Comparison of ENCODE assay signal across 29 cellular contexts in the genomic region with DNA sequence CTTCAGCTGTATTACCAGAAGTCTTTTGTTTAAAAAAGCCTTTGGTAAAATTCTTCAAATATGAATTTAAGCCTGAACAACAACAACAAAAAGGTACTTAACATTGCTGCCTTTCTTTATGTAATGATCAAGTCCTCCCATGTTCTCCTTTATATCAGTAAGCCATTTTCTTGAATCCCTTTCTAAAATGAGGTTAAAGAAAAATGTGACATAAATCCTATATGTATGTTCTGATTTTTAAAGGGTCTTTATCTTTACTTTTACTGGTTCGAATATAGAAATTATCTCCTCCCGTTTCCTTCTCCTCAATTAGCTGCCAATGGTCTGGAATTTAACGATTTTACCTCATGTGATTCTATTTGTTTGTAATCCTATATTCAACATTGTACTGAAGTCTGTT.
"Had no signal": no experiment of that assay in that cellular context is flagged by ENCODE, and none has a peak within 500 bp of the region (broad histone marks: within the 10 kb centered on the region; RNA-seq: fewer than 3 reads in every experiment).

No MANE protein-coding gene starts in this region.

- ATAC-seq: activated CD4-positive, alpha-beta T cell treated with anti-CD3 and anti-CD28 coated beads for 36 hours; activated CD8-positive, alpha-beta memory T cell treated with anti-CD3 and anti-CD28 coated beads, Interleukin-2, amount 10 ng/mL, durations not matched to agents 7 days and 5 days; activated CD8-positive, alpha-beta T cell treated with anti-CD3 and anti-CD28 coated beads, Interleukin-2, amount 10 ng/mL, durations not matched to agents 7 days and 5 days; activated naive CD4-positive, alpha-beta T cell treated with anti-CD3 and anti-CD28 coated beads, Interleukin-2, amount 50 U/mL, for 72 hours; effector memory CD8-positive, alpha-beta T cell; foreskin keratinocyte; gastrocnemius medialis; heart left ventricle had no signal

- H3K36me3 ChIP-seq: ascending aorta, brain microvascular endothelial cell, esophagus muscularis mucosa, gastrocnemius medialis, heart left ventricle had no signal

- DNase-seq: activated CD4-positive, alpha-beta memory T cell treated with anti-CD3 and anti-CD28 coated beads for 36 hours; activated CD4-positive, alpha-beta T cell treated with anti-CD3 and anti-CD28 coated beads for 36 hours; activated CD4-positive, alpha-beta T cell treated with anti-CD3 and anti-CD28 coated beads, Interleukin-2, amount 10 ng/mL, durations not matched to agents 24 days and 14 days; activated CD4-positive, CD25-positive, alpha-beta regulatory T cell; activated CD4-positive, CD25-positive, alpha-beta regulatory T cell treated with anti-CD3 and anti-CD28 coated beads, Interleukin-2, amount 50 U/mL, for 72 hours; activated CD8-positive, alpha-beta memory T cell treated with anti-CD3 and anti-CD28 coated beads, Interleukin-2, amount 10 ng/mL, durations not matched to agents 7 days and 5 days; activated CD8-positive, alpha-beta memory T cell treated with anti-CD3 and anti-CD28 coated beads, Interleukin-2, amount 50 U/mL, for 4 hours; activated CD8-positive, alpha-beta T cell treated with anti-CD3 and anti-CD28 coated beads, Interleukin-2, amount 10 ng/mL, durations not matched to agents 7 days and 5 days; activated effector memory CD4-positive, alpha-beta T cell treated with anti-CD3 and anti-CD28 coated beads, Interleukin-2, amount 50 U/mL, for 16 hours; activated naive CD4-positive, alpha-beta T cell treated with anti-CD3 and anti-CD28 coated beads, Interleukin-2, amount 10 ng/mL, durations not matched to agents 7 days and 5 days; activated naive CD8-positive, alpha-beta T cell treated with anti-CD3 and anti-CD28 coated beads, Interleukin-2, amount 10 ng/mL, durations not matched to agents 7 days and 5 days; activated T-cell treated with anti-CD3 and anti-CD28 coated beads, Interleukin-2, amount 50 U/mL, for 1 hour; activated T-cell treated with anti-CD3 and anti-CD28 coated beads, Interleukin-2, amount 50 U/mL, for 48 hours; brain microvascular endothelial cell; cortex of kidney; dermis blood vessel endothelial cell; effector CD4-positive, alpha-beta T cell; effector memory CD8-positive, alpha-beta T cell; erythroblast; foreskin keratinocyte; gastrocnemius medialis; glutamatergic neuron; heart left ventricle; hypothalamus; T1000 had no signal

- H3K9me3 ChIP-seq: ascending aorta, esophagus muscularis mucosa, gastrocnemius medialis, heart left ventricle had no signal

- H3K4me1 ChIP-seq: ascending aorta, esophagus muscularis mucosa, foreskin keratinocyte, gastrocnemius medialis, heart left ventricle had no signal

- H3K27me3 ChIP-seq: ascending aorta, brain microvascular endothelial cell, esophagus muscularis mucosa, foreskin keratinocyte, gastrocnemius medialis, heart left ventricle had no signal

- H3K4me3 ChIP-seq: ascending aorta, esophagus muscularis mucosa, gastrocnemius medialis, heart left ventricle had no signal

- FAIRE-seq: bronchial epithelial cell had no signal

- H3K27ac ChIP-seq: ascending aorta, brain microvascular endothelial cell, esophagus muscularis mucosa, foreskin keratinocyte, gastrocnemius medialis, heart left ventricle had no signal
